In the genomic region with DNA sequence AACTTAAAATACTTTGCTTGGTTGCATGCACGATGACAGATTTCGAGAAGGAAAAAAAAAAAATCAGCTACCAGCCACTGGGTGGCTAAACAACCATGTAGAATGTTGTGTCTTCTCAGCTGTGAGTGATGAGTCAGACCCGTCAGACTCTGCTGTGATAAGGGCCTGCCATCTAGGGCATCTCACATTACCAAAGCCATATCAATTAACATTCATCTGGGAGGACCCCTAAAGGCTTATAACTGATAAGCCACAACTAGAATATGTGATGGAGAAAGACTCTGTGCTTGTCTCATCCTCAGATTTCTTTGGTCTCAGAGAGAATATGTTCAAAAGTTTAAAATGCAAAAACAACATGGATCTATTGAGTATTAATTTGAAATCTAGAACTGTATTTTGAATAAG, we compare ENCODE assay signal across 10 cellular contexts.
DNase-seq lines count a peak whose midpoint lies in the region; ATAC-seq and TF ChIP-seq lines count a peak whose summit lies in the region.
"Had no signal": no experiment of that assay in that cellular context is flagged by ENCODE, and none has a peak within 500 bp of the region (broad histone marks: within the 10 kb centered on the region; RNA-seq: fewer than 3 reads in every experiment).

No MANE protein-coding gene starts in this region.

- CTCF ChIA-PET in T-cell (lab: Charles Lee), result interaction anchor here in 1 of 2 donors (0.6 kb wide), 1 partner anchor 343 kb away, joined by 4 read pairs; no protein-coding TSS in a partner anchor

- no peaks in the 10 kb centered on the region for H3K36me3 Mint-ChIP-seq in T-cell
- H3K36me3 Mint-ChIP-seq: natural killer cell treated with Interleukin-12 subunit alpha and Interleukin-12 subunit beta and Interleukin-15 and Interleukin-18, amount 100 ng/mL, for 72 hours had no signal

- H3K27me3 Mint-ChIP-seq in T-cell, result no peaks in the 10 kb centered on the region
- H3K27me3 Mint-ChIP-seq: natural killer cell treated with Interleukin-12 subunit alpha and Interleukin-12 subunit beta and Interleukin-15 and Interleukin-18, amount 100 ng/mL, for 72 hours had no signal

- ATAC-seq in HG03280 (IDR thresholded peaks at IDR 0.05; ENCODE audit: unreplicated experiment), result no peak
- no peak for ATAC-seq in T-cell (replicated peaks in 1 of 4)
- no peak for ATAC-seq in GM18861 (IDR thresholded peaks at IDR 0.05; ENCODE audit: unreplicated experiment)
- ATAC-seq: natural killer cell treated with Interleukin-12 subunit alpha and Interleukin-12 subunit beta and Interleukin-15 and Interleukin-18, amount 100 ng/mL, for 72 hours had no signal

- DNase-seq in HT-29 (ENCODE audit: low spot score), result peak; percentile 29
- DNase-seq in RKO (ENCODE audit: low spot score), result peak; percentile 79
- peak; percentile 15 for DNase-seq in glomerular visceral epithelial cell (ENCODE audit: extremely low spot score)
- no peak for DNase-seq in NOMO-1 treated with dmso at 0.1 percent for 144 hours (lab: John Stamatoyannopoulos, UW; ENCODE audit: unreplicated experiment)
- DNase-seq in T-cell, result no peak

- POLR2A ChIA-PET in T-cell (lab: Charles Lee), result no interaction called here

- TF ChIP-seq CTCF in C4-2B (conservative IDR thresholded peaks at IDR 0.05), result peak; percentile 36

- H3K4me3 Mint-ChIP-seq in T-cell, result no peak overlapping the region
- H3K4me3 Mint-ChIP-seq: natural killer cell treated with Interleukin-12 subunit alpha and Interleukin-12 subunit beta and Interleukin-15 and Interleukin-18, amount 100 ng/mL, for 72 hours had no signal

- no peaks in the 10 kb centered on the region for H3K4me1 Mint-ChIP-seq in T-cell

- H3K27ac ChIP-seq in C4-2B, result no peak overlapping the region
- H3K27ac ChIP-seq: esophagus muscularis mucosa had no signal

- no peak overlapping the region for H3K27ac Mint-ChIP-seq in T-cell
- H3K27ac Mint-ChIP-seq: natural killer cell treated with Interleukin-12 subunit alpha and Interleukin-12 subunit beta and Interleukin-15 and Interleukin-18, amount 100 ng/mL, for 72 hours had no signal

- H3K9me3 Mint-ChIP-seq in T-cell, result peaks cover 2 to 8% (median 8%) of the 10 kb centered on the region in 3 donors

Comparison
In these comparisons a context has a peak if more than half of its experiments do, and no peak if none do; other contexts are left out.
1. DNase-seq: peak in HT-29 (single experiment), RKO (single experiment) and glomerular visceral epithelial cell (single experiment); none in NOMO-1 treated with dmso at 0.1 percent for 144 hours (single experiment) and T-cell (0 of 34).